ENCODE assay signal across 26 cellular contexts in genomic region chr7:41524861-41525260, GRCh38.
"Had no signal": no experiment of that assay in that cellular context is flagged by ENCODE, and none has a peak within 500 bp of the region (broad histone marks: within the 10 kb centered on the region; RNA-seq: fewer than 3 reads in every experiment).

No MANE protein-coding gene starts in this region.

- H3K4me3 ChIP-seq: stomach, suprapubic skin, thoracic aorta, thyroid gland, tibial artery, tibial nerve, transverse colon, upper lobe of left lung, upper lobe of right lung, uterus, vagina had no signal

- ATAC-seq: stimulated activated effector memory CD8-positive, alpha-beta T cell treated with anti-CD3 and anti-CD28 coated beads, Interleukin-12 subunit alpha, Interleukin-12 subunit beta, amount 100 ng/mL, for 72 hours; stimulated activated memory B cell treated with anti-CD40 and anti-IgM and Interleukin-4, amounts not matched to agents 10 μg/mL and 1 μg/mL and 100 μg/mL, for 72 hours; stimulated activated naive B cell treated with anti-CD40 and anti-IgM and Interleukin-4, amounts not matched to agents 10 μg/mL and 1 μg/mL and 100 μg/mL, for 72 hours; stimulated activated naive CD8-positive, alpha-beta T cell treated with anti-CD3 and anti-CD28 coated beads, Interleukin-15, amount 100 ng/mL, for 72 hours; stimulated activated naive CD8-positive, alpha-beta T cell treated with anti-CD3 and anti-CD28 coated beads, Interleukin-15, Interleukin-2, amounts not matched to agents 100 U/mL and 50 U/mL, for 24 hours; upper lobe of right lung had no signal

- FAIRE-seq: urothelium cell line had no signal

- H3K27me3 ChIP-seq: stomach, suprapubic skin, thyroid gland, tibial artery, tibial nerve, transverse colon, upper lobe of left lung, upper lobe of right lung, uterus, vagina had no signal

- DNase-seq: stimulated activated CD4-positive, alpha-beta T cell treated with anti-CD3 and anti-CD28 coated beads, Interleukin-2, amount 100 ng/mL, for 48 hours; stimulated activated CD4-positive, alpha-beta T cell treated with anti-CD3 and anti-CD28 coated beads, Interleukin-4, amount 100 ng/mL, for 1 hour; stimulated activated CD4-positive, alpha-beta T cell treated with anti-CD3 and anti-CD28 coated beads, Interleukin-4, amount 100 ng/mL, for 24 hours; stimulated activated CD4-positive, alpha-beta T cell treated with anti-CD3 and anti-CD28 coated beads, Interleukin-4, amount 100 ng/mL, for 4 hours; stimulated activated CD8-positive, alpha-beta memory T cell treated with anti-CD3 and anti-CD28 coated beads, Interleukin-4, amount 100 ng/mL, for 48 hours; stimulated activated naive B cell treated with anti-CD40 and anti-IgM and Interleukin-4, amounts not matched to agents 10 μg/mL and 1 μg/mL and 100 μg/mL, for 72 hours; stimulated activated naive CD4-positive, alpha-beta T cell; stimulated activated naive CD4-positive, alpha-beta T cell treated with Interleukin-2 at 50 U/mL for 16 hours; stimulated activated naive CD8-positive, alpha-beta T cell treated with anti-CD3 and anti-CD28 coated beads, Interleukin-15, amount 100 ng/mL, for 72 hours; stimulated activated naive CD8-positive, alpha-beta T cell treated with anti-CD3 and anti-CD28 coated beads, Interleukin-15, Interleukin-2, amounts not matched to agents 100 U/mL and 50 U/mL, for 24 hours; stomach; substantia nigra; thyroid gland; tibial artery; transverse colon; trophoblast cell; upper lobe of left lung; upper lobe of right lung; uterus had no signal

- H3K4me1 ChIP-seq: stomach, suprapubic skin, thyroid gland, tibial artery, tibial nerve, transverse colon, upper lobe of left lung, upper lobe of right lung, uterus, vagina had no signal

- H3K9me3 ChIP-seq: suprapubic skin, thoracic aorta, thyroid gland, uterus, vagina had no signal

- H3K36me3 ChIP-seq: stomach, suprapubic skin, thoracic aorta, thyroid gland, tibial artery, tibial nerve, transverse colon, upper lobe of left lung, upper lobe of right lung, uterus, vagina had no signal

- H3K27ac ChIP-seq: stomach, suprapubic skin, thoracic aorta, thyroid gland, tibial artery, tibial nerve, transverse colon, upper lobe of left lung, upper lobe of right lung, uterus, vagina had no signal
